26 cellular contexts compared by ENCODE assay signal in the genomic region with DNA sequence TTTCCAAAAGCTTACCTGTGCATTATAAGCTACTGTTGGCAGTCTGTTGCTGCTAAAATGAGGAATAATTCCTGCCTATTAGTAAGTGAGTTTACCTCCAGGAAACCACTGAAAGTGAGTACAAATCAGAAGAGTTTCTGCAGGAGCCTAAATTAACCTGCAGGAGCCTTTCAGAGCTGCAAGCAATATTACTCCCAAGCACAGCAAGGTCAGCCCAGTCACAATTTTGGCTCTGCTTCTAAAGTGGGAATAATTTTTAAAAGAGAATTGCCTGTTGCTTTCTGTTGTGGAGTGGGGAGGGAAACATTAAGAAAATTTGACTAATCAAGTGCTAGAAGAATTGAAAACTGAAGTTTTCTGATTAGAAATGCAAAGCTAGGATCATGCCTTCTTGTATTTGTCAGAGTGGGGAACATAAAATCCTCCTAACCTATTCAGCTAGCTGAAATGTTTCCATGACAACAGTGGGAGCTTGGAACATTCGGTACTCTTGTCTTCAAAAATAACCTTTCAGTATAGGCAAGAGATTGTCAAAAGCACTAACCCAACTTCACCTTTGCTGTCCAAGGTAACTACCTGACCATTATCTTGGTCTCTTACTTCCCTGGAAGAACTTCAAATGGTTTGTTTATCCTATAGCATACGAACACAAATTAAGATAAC.
A peak's percentile ranks its signal among the peaks of the same experiment; 100 is the strongest.
DNase-seq lines count a peak whose midpoint lies in the region; ATAC-seq and TF ChIP-seq lines count a peak whose summit lies in the region.
"Had no signal": no experiment of that assay in that cellular context is flagged by ENCODE, and none has a peak within 500 bp of the region (broad histone marks: within the 10 kb centered on the region; RNA-seq: fewer than 3 reads in every experiment).

No MANE protein-coding gene starts in this region.

- no peak for ATAC-seq in HG03354 (IDR thresholded peaks at IDR 0.05; ENCODE audit: poor library complexity, severe bottlenecking, unreplicated experiment)
- no peak for ATAC-seq in GM18868 (IDR thresholded peaks at IDR 0.05; ENCODE audit: unreplicated experiment)
- ATAC-seq in GM21526 (IDR thresholded peaks at IDR 0.05; ENCODE audit: low FRiP score, unreplicated experiment): no peak
- ATAC-seq: activated naive CD8-positive, alpha-beta T cell treated with anti-CD3 and anti-CD28 coated beads, Interleukin-2, amount 50 U/mL, for 24 hours; activated T-cell treated with anti-CD3 and anti-CD28 coated beads, Interleukin-2, amount 50 U/mL, for 4 hours; foreskin keratinocyte; heart left ventricle had no signal

- DNase-seq in G401 (ENCODE audit: low spot score) (peak; percentile 82), NCI-H748 (lab: John Stamatoyannopoulos, UW; ENCODE audit: unreplicated experiment) (peak; percentile 71), choroid plexus epithelial cell (ENCODE audit: low read depth) (peak; percentile 46), middle frontal gyrus (ENCODE audit: extremely low spot score, low spot score) (peak; percentile 38), dermis blood vessel endothelial cell (no peak)
- DNase-seq: activated CD4-positive, alpha-beta T cell treated with anti-CD3 and anti-CD28 coated beads, Interleukin-2, amount 10 ng/mL, durations not matched to agents 24 days and 14 days; activated naive CD8-positive, alpha-beta T cell treated with anti-CD3 and anti-CD28 coated beads, Interleukin-2, amount 50 U/mL, for 24 hours; activated T-cell treated with anti-CD3 and anti-CD28 coated beads, Interleukin-2, amount 50 U/mL, for 4 hours; Caco-2; cortex of kidney; DMS79 treated with DMSO at 0.1 percent for 48 hours; foreskin keratinocyte; GOT3; heart left ventricle; Karpas-422; kidney glomerular epithelial cell; mammary epithelial cell; NCI-H187 treated with DMSO at 0.1 percent for 48 hours; Peyer's patch; stimulated activated CD4-positive, alpha-beta T cell treated with anti-CD3 and anti-CD28 coated beads, Interleukin-2, amount 100 ng/mL, for 24 hours; upper lobe of left lung had no signal

- no peak overlapping the region for H3K4me3 ChIP-seq in choroid plexus epithelial cell (ENCODE audit: low read depth, low read length)
- H3K4me3 ChIP-seq: BLaER1 treated with 17β-estradiol and CSF1 and Interleukin-3, amounts not matched to agents 10 nM and 100 nM; esophagus muscularis mucosa; heart left ventricle; Peyer's patch; upper lobe of left lung had no signal

- in situ Hi-C loops in G401 (cut with HindIII; ENCODE audit: low sequenced_read_pairs): no loop called here

- no peak for TF ChIP-seq CTCF in choroid plexus epithelial cell (conservative IDR thresholded peaks at IDR 0.05; ENCODE audit: low read depth, low read length)
